10 cellular contexts compared by ENCODE assay signal in genomic region chr11:64760759-64761417, GRCh38. TPM values are rescaled to one million over a fixed set of nuclear protein-coding genes. Genes with fewer than 3 reads are reported as not detected.
DNase-seq lines count a peak whose midpoint lies in the region; ATAC-seq and TF ChIP-seq lines count a peak whose summit lies in the region.
"Had no signal": no experiment of that assay in that cellular context is flagged by ENCODE, and none has a peak within 500 bp of the region (broad histone marks: within the 10 kb centered on the region; RNA-seq: fewer than 3 reads in every experiment).

No MANE protein-coding gene starts in this region.

- H3K27ac ChIP-seq in CD4-positive, alpha-beta T cell (ENCODE audit: low read depth, low read length) = peak overlapping the region; percentile 8
- H3K27ac ChIP-seq in caudate nucleus (ENCODE audit: low read depth, low read length) = peak overlapping the region; percentile 63

- peaks cover 50% of the 10 kb centered on the region for H3K36me3 Mint-ChIP-seq in CD4-positive, alpha-beta T cell (ENCODE audit: low read depth)
- peaks cover 18% of the 10 kb centered on the region for H3K36me3 Mint-ChIP-seq in natural killer cell treated with Interleukin-12 subunit alpha and Interleukin-12 subunit beta and Interleukin-15 and Interleukin-18, amount 100 ng/mL, for 72 hours
- H3K36me3 Mint-ChIP-seq in endothelial cell (ENCODE audit: low read depth, unreplicated experiment) = peaks cover 35% of the 10 kb centered on the region

- peak overlapping the region; percentile 42 for H3K9ac ChIP-seq in NT2/D1 (ENCODE audit: insufficient read length, low read depth)

- CTCF ChIA-PET in CD4-positive, alpha-beta T cell (lab: Charles Lee) = interaction anchor here (0.6 to 5.9 kb wide), 6 partner anchors 11 to 114 kb away, joined by 3 to 45 read pairs (median 4); partner anchors contain the start of gene RASGRP2

- H3K36me3 ChIP-seq in NT2/D1 (ENCODE audit: insufficient read depth, insufficient read length, low read length) (peaks cover 36% of the 10 kb centered on the region), MG63 (peaks cover 36% of the 10 kb centered on the region)

- no peaks in the 10 kb centered on the region for H3K27me3 ChIP-seq in CD4-positive, alpha-beta T cell (ENCODE audit: control insufficient read depth, insufficient read depth, low read length)
- H3K27me3 ChIP-seq in NT2/D1 (ENCODE audit: insufficient read depth, insufficient read length) = no peaks in the 10 kb centered on the region
- H3K27me3 ChIP-seq in MG63 = no peaks in the 10 kb centered on the region
- H3K27me3 ChIP-seq: adrenal gland had no signal

- H3K27me3 Mint-ChIP-seq in CD4-positive, alpha-beta T cell = no peaks in the 10 kb centered on the region
- H3K27me3 Mint-ChIP-seq in natural killer cell treated with Interleukin-12 subunit alpha and Interleukin-12 subunit beta and Interleukin-15 and Interleukin-18, amount 100 ng/mL, for 72 hours = no peaks in the 10 kb centered on the region
- peaks cover 8% of the 10 kb centered on the region for H3K27me3 Mint-ChIP-seq in endothelial cell (ENCODE audit: unreplicated experiment)

- H3K4me1 Mint-ChIP-seq in CD4-positive, alpha-beta T cell (ENCODE audit: low read depth) = peaks cover 68% of the 10 kb centered on the region
- H3K4me1 Mint-ChIP-seq in natural killer cell treated with Interleukin-12 subunit alpha and Interleukin-12 subunit beta and Interleukin-15 and Interleukin-18, amount 100 ng/mL, for 72 hours (ENCODE audit: low read depth in 2 of 2) = peaks cover 59 to 63% of the 10 kb centered on the region in 2 donors
- H3K4me1 Mint-ChIP-seq in endothelial cell (ENCODE audit: unreplicated experiment) = peaks cover 42% of the 10 kb centered on the region

- POLR2A ChIA-PET in CD4-positive, alpha-beta T cell (lab: Charles Lee) = interaction anchor here (0.6 to 15.0 kb wide), 10 partner anchors 14 to 87 kb away, joined by 3 to 634 read pairs (median 3); partner anchors contain the start of genes MAP4K2, MEN1, RASGRP2 and SF1

- peaks cover 49% of the 10 kb centered on the region for H3K4me1 ChIP-seq in NT2/D1 (ENCODE audit: insufficient read depth, insufficient read length)

- peak overlapping the region; percentile 85 for H3K27ac Mint-ChIP-seq in CD4-positive, alpha-beta T cell
- peak overlapping the region; percentile 83 to 98 for H3K27ac Mint-ChIP-seq in natural killer cell treated with Interleukin-12 subunit alpha and Interleukin-12 subunit beta and Interleukin-15 and Interleukin-18, amount 100 ng/mL, for 72 hours
- H3K27ac Mint-ChIP-seq in endothelial cell (ENCODE audit: unreplicated experiment) = no peak overlapping the region

- no peak for DNase-seq in CD4-positive, alpha-beta T cell
- no peak for DNase-seq in NT2/D1 (ENCODE audit: low read depth, low spot score)
- DNase-seq in caudate nucleus (lab: John Stamatoyannopoulos, UW) = no peak
- DNase-seq in natural killer cell treated with Interleukin-12 subunit alpha and Interleukin-12 subunit beta and Interleukin-15 and Interleukin-18, amount 100 ng/mL, for 72 hours (ENCODE audit: low spot score) = peak; percentile 22
- DNase-seq in MG63 = no peak
- DNase-seq in NCI-H345 (lab: John Stamatoyannopoulos, UW) = no peak
- no peak for DNase-seq in endothelial cell (ENCODE audit: low spot score)
- DNase-seq: NCI-H1092 treated with DMSO at 0.1 percent for 48 hours had no signal

- H3K4me3 Mint-ChIP-seq in CD4-positive, alpha-beta T cell = peak overlapping the region; percentile 72
- peak overlapping the region; percentile 55 for H3K4me3 Mint-ChIP-seq in natural killer cell treated with Interleukin-12 subunit alpha and Interleukin-12 subunit beta and Interleukin-15 and Interleukin-18, amount 100 ng/mL, for 72 hours
- H3K4me3 Mint-ChIP-seq in endothelial cell (ENCODE audit: unreplicated experiment) = no peak overlapping the region

- no peak for ATAC-seq in CD4-positive, alpha-beta T cell (ENCODE audit: poor library complexity)
- peak; percentile 11 to 29 for ATAC-seq in natural killer cell treated with Interleukin-12 subunit alpha and Interleukin-12 subunit beta and Interleukin-15 and Interleukin-18, amount 100 ng/mL, for 72 hours
- ATAC-seq in HG03439 (IDR thresholded peaks at IDR 0.05; ENCODE audit: unreplicated experiment) = no peak

- no peaks in the 10 kb centered on the region for H3K9me3 ChIP-seq in CD4-positive, alpha-beta T cell (ENCODE audit: control insufficient read depth, low read length)
- H3K9me3 ChIP-seq in NT2/D1 (ENCODE audit: insufficient read depth, low read length) = no peaks in the 10 kb centered on the region
- H3K9me3 ChIP-seq in MG63 = no peaks in the 10 kb centered on the region
- H3K9me3 ChIP-seq: adrenal gland had no signal

- no peaks in the 10 kb centered on the region for H3K9me3 Mint-ChIP-seq in CD4-positive, alpha-beta T cell
- no peaks in the 10 kb centered on the region for H3K9me3 Mint-ChIP-seq in natural killer cell treated with Interleukin-12 subunit alpha and Interleukin-12 subunit beta and Interleukin-15 and Interleukin-18, amount 100 ng/mL, for 72 hours
- H3K9me3 Mint-ChIP-seq in endothelial cell (ENCODE audit: unreplicated experiment) = no peaks in the 10 kb centered on the region

- TF ChIP-seq CTCF in CD4-positive, alpha-beta T cell (IDR thresholded peaks at IDR 0.05) = no peak
- no peak for TF ChIP-seq CTCF in endothelial cell (IDR thresholded peaks at IDR 0.05; ENCODE audit: unreplicated experiment)

- H3K4me3 ChIP-seq in NT2/D1 (ENCODE audit: insufficient read length, low read depth) (no peak overlapping the region), MG63 (no peak overlapping the region)
- H3K4me3 ChIP-seq: adrenal gland had no signal

- intact Hi-C loops in CD4-positive, alpha-beta T cell (cut with DNase I, micrococcal nuclease) = no loop called here

RNA-seq across cellular contexts. Expression of gene PYGM, which starts 1.1 kb away (rescaled TPM):
- 1 to 10 TPM; 5.0 to 6.0 TPM for total RNA-seq in CD4-positive, alpha-beta T cell
- total RNA-seq in natural killer cell treated with Interleukin-12 subunit alpha and Interleukin-12 subunit beta and Interleukin-15 and Interleukin-18, amount 100 ng/mL, for 72 hours = 1 to 10 TPM; 4.7 to 5.6 TPM
- not detected in 2 replicates for total RNA-seq in MG63 (2014; rRNA removed; shearing (Covaris generic); ENCODE audit: low replicate concordance)
- 0.26 TPM for total RNA-seq in endothelial cell (ENCODE audit: unreplicated experiment)

RNA-seq across cellular contexts. Expression of gene RASGRP2, which starts 16.9 kb away (rescaled TPM):
- 100 to 1,000 TPM; 668 to 672 TPM for total RNA-seq in CD4-positive, alpha-beta T cell
- 10 to 100 TPM; 13.6 to 27.7 TPM for total RNA-seq in natural killer cell treated with Interleukin-12 subunit alpha and Interleukin-12 subunit beta and Interleukin-15 and Interleukin-18, amount 100 ng/mL, for 72 hours
- total RNA-seq in MG63 (2014; rRNA removed; shearing (Covaris generic); ENCODE audit: low replicate concordance) = not detected in 2 replicates
- 139 TPM for total RNA-seq in endothelial cell (ENCODE audit: unreplicated experiment)

RNA-seq across cellular contexts. Expression of gene SF1, which starts 17.5 kb away (rescaled TPM):
- 1,000 to 10,000 TPM; 1,632 to 1,657 TPM for total RNA-seq in CD4-positive, alpha-beta T cell
- total RNA-seq in natural killer cell treated with Interleukin-12 subunit alpha and Interleukin-12 subunit beta and Interleukin-15 and Interleukin-18, amount 100 ng/mL, for 72 hours = 100 to 1,000 TPM; 376 to 425 TPM
- 70.1 and 72.2 TPM in 2 replicates for total RNA-seq in MG63 (2014; rRNA removed; shearing (Covaris generic); ENCODE audit: low replicate concordance)
- total RNA-seq in endothelial cell (ENCODE audit: unreplicated experiment) = 322 TPM

RNA-seq across cellular contexts. Expression of gene NRXN2, which starts 37.9 kb away (rescaled TPM):
- total RNA-seq in CD4-positive, alpha-beta T cell = under 1 TPM; 0.05 to 0.31 TPM
- total RNA-seq in natural killer cell treated with Interleukin-12 subunit alpha and Interleukin-12 subunit beta and Interleukin-15 and Interleukin-18, amount 100 ng/mL, for 72 hours = 1 to 10 TPM in 1 of 2 donors, under 1 TPM in 1; 0.74 to 1.3 TPM
- total RNA-seq in MG63 (2014; rRNA removed; shearing (Covaris generic); ENCODE audit: low replicate concordance) = 4.2 and 12.7 TPM in 2 replicates
- total RNA-seq in endothelial cell (ENCODE audit: unreplicated experiment) = 11.5 TPM

RNA-seq across cellular contexts. Expression of gene MAP4K2, which starts 42.1 kb away (rescaled TPM):
- 10 to 100 TPM; 71.9 to 74.1 TPM for total RNA-seq in CD4-positive, alpha-beta T cell
- 10 to 100 TPM; 17.6 to 47.1 TPM for total RNA-seq in natural killer cell treated with Interleukin-12 subunit alpha and Interleukin-12 subunit beta and Interleukin-15 and Interleukin-18, amount 100 ng/mL, for 72 hours
- total RNA-seq in MG63 (2014; rRNA removed; shearing (Covaris generic); ENCODE audit: low replicate concordance) = 6.2 and 14.8 TPM in 2 replicates
- total RNA-seq in endothelial cell (ENCODE audit: unreplicated experiment) = 202 TPM

Comparison
In these comparisons a context has a peak if more than half of its experiments do, and no peak if none do; other contexts are left out.
1. ATAC-seq: peak in natural killer cell treated with Interleukin-12 subunit alpha and Interleukin-12 subunit beta and Interleukin-15 and Interleukin-18, amount 100 ng/mL, for 72 hours (2 of 2); none in CD4-positive, alpha-beta T cell (single experiment) and HG03439 (single experiment).
2. RNA of gene RASGRP2, which starts 16.9 kb away (total RNA-seq): 668 to 672 TPM in CD4-positive, alpha-beta T cell, 139 TPM in endothelial cell (single experiment) and 13.6 to 27.7 TPM in natural killer cell treated with Interleukin-12 subunit alpha and Interleukin-12 subunit beta and Interleukin-15 and Interleukin-18, amount 100 ng/mL, for 72 hours; not detected in MG63; every median in the first group is over 10 times any median in the second.